ENCODE assay signal across 8 cellular contexts in genomic region chr6:149864578-149865535, GRCh38. TPM values are rescaled to one million over a fixed set of nuclear protein-coding genes. Genes with fewer than 3 reads are reported as not detected.
DNase-seq lines count a peak whose midpoint lies in the region; ATAC-seq lines count a peak whose summit lies in the region.

No MANE protein-coding gene starts in this region.

- peak overlapping the region; percentile 36 for H3K27ac ChIP-seq in muscle layer of duodenum (ENCODE audit: low read length)
- H3K27ac ChIP-seq in aorta (ENCODE audit: low read depth in 1 of 2, low read length in 2 of 2) = peak overlapping the region in 1 of 2 donors; percentile 74

- intact Hi-C loops in aorta (cut with DNase I) = loop anchor here (5.0 to 10.0 kb wide), 2 partner anchors 33 to 120 kb away; partner anchors contain the start of genes NUP43 (in 1 of the 2) and PCMT1 (in 1 of the 2)

- H3K4me3 ChIP-seq in H7 (ENCODE audit: insufficient read depth, low read depth, low read length) (peak overlapping the region; percentile 73), muscle layer of duodenum (ENCODE audit: low read depth in 1 of 2, low read length in 2 of 2) (peak overlapping the region; percentile 57 to 82), aorta (ENCODE audit: low read length in 2 of 2) (peak overlapping the region; percentile 19 to 82)

- ATAC-seq in aorta (ENCODE audit: low FRiP score) (peak; percentile 79), GM18873 (IDR thresholded peaks at IDR 0.05; ENCODE audit: low FRiP score, unreplicated experiment) (no peak)

- peaks cover 3 to 10% of the 10 kb centered on the region in 2 donors for H3K4me1 ChIP-seq in muscle layer of duodenum (ENCODE audit: control insufficient read depth in 1 of 2, insufficient read depth in 2 of 2, low read length in 2 of 2)
- no peaks in the 10 kb centered on the region for H3K4me1 ChIP-seq in aorta (ENCODE audit: control insufficient read depth in 1 of 2, insufficient read depth in 2 of 2, low read length in 2 of 2)

- H3K27me3 ChIP-seq in H7 (ENCODE audit: control insufficient read depth, insufficient read depth, low read length) = peaks cover 15% of the 10 kb centered on the region
- no peaks in the 10 kb centered on the region for H3K27me3 ChIP-seq in muscle layer of duodenum (ENCODE audit: low read depth, low read length)
- H3K27me3 ChIP-seq in aorta (ENCODE audit: control insufficient read depth in 1 of 2, insufficient read depth in 2 of 2, low read length in 1 of 2) = no peaks in the 10 kb centered on the region

- DNase-seq in CD1c-positive myeloid dendritic cell (ENCODE audit: extremely low spot score) (peak; percentile 61), H7 (peak; percentile 53), NCI-H345 (lab: John Stamatoyannopoulos, UW) (peak; percentile 72), fibroblast of gingiva (ENCODE audit: low read depth) (peak; percentile 68), aorta (no peak)
- peak; percentile 5 to 13 for DNase-seq in activated CD4-positive, alpha-beta T cell treated with anti-CD3 and anti-CD28 coated beads, Interleukin-2, amount 50 U/mL, for 4 hours

- H3K9me3 ChIP-seq in muscle layer of duodenum (ENCODE audit: control insufficient read depth in 1 of 2, low read length in 2 of 2) (no peaks in the 10 kb centered on the region), aorta (ENCODE audit: control insufficient read depth, low read length) (no peaks in the 10 kb centered on the region)

- H3K36me3 ChIP-seq in H7 (replicated peaks; ENCODE audit: control insufficient read depth, insufficient read depth, low read length) (no peaks in the 10 kb centered on the region), muscle layer of duodenum (ENCODE audit: control insufficient read depth in 1 of 2, insufficient read depth in 2 of 2, low read length in 2 of 2) (no peaks in the 10 kb centered on the region), aorta (ENCODE audit: control insufficient read depth in 1 of 2, insufficient read depth in 2 of 2, low read length in 1 of 2) (no peaks in the 10 kb centered on the region)

- 12 to 13% methylated on average over 23 of the region's 23 CpGs for WGBS in aorta, 2 donors

RNA-seq across cellular contexts. Expression of gene LRP11, which starts 0.7 kb away (rescaled TPM):
- total RNA-seq in H7 (2014; rRNA removed; shearing (Covaris generic)) = 13.2 and 17.6 TPM in 2 replicates
- 10 to 100 TPM; 24.4 to 35.3 TPM for total RNA-seq in aorta
- polyA plus RNA-seq in aorta = 10 to 100 TPM in 1 of 2 donors, under 1 TPM in 1; 0.63 to 13.3 TPM

RNA-seq across cellular contexts. Expression of gene RAET1E, which starts 33.1 kb away (rescaled TPM):
- not detected in 2 replicates for total RNA-seq in H7 (2014; rRNA removed; shearing (Covaris generic))
- under 1 TPM; 0.18 to 0.65 TPM for total RNA-seq in aorta
- polyA plus RNA-seq in aorta = 1 to 10 TPM in 1 of 2 donors, not detected in 1; 1.7 TPM

RNA-seq across cellular contexts. Expression of gene RAET1G, which starts 58.1 kb away (rescaled TPM):
- not detected in 2 replicates for total RNA-seq in H7 (2014; rRNA removed; shearing (Covaris generic))
- under 1 TPM in 1 of 2 donors, not detected in 1; 0.99 TPM for total RNA-seq in aorta
- under 1 TPM in 1 of 2 donors, not detected in 1; 0.64 TPM for polyA plus RNA-seq in aorta

Comparison
In these comparisons a context has a peak if more than half of its experiments do, and no peak if none do; other contexts are left out.
1. DNase-seq: peak in CD1c-positive myeloid dendritic cell (single experiment), H7 (single experiment), NCI-H345 (single experiment), activated CD4-positive, alpha-beta T cell treated with anti-CD3 and anti-CD28 coated beads, Interleukin-2, amount 50 U/mL, for 4 hours (2 of 2) and fibroblast of gingiva (single experiment); none in aorta (0 of 2).
2. Peak in every context shown above with its lines, with median percentiles within 50 percentile points of each other: H3K4me3 ChIP-seq.